In genomic region chr20:38002422-38002821, GRCh38 we compare ENCODE assay signal across 16 cellular contexts.
"Had no signal": no experiment of that assay in that cellular context is flagged by ENCODE, and none has a peak within 500 bp of the region (broad histone marks: within the 10 kb centered on the region; RNA-seq: fewer than 3 reads in every experiment).

No MANE protein-coding gene starts in this region.

- H3K27me3 Mint-ChIP-seq: brain; naive thymus-derived CD8-positive, alpha-beta T cell had no signal

- H3K27me3 ChIP-seq: esophagus squamous epithelium, neutrophil, SJSA1, tibial artery had no signal

- H3K4me1 Mint-ChIP-seq: immature natural killer cell had no signal

- H3K4me3 ChIP-seq: esophagus squamous epithelium, lower lobe of right lung, SJSA1, tibial artery had no signal

- DNase-seq: activated CD4-positive, alpha-beta T cell treated with anti-CD3 and anti-CD28 coated beads for 4 hours; activated naive CD4-positive, alpha-beta T cell; cerebellar nuclear complex; esophagus squamous epithelium; glutamatergic neuron; immature natural killer cell; lower lobe of right lung; posterior cingulate gyrus; small intestine; tibial artery had no signal

- H3K27ac ChIP-seq: esophagus squamous epithelium, lower lobe of right lung, neutrophil, tibial artery, VCaP had no signal

- FAIRE-seq: small intestine had no signal

- H3K9me3 Mint-ChIP-seq: brain; immature natural killer cell; naive thymus-derived CD8-positive, alpha-beta T cell; stimulated activated effector memory CD8-positive, alpha-beta T cell treated with anti-CD3 and anti-CD28 coated beads, Interleukin-12 subunit alpha, Interleukin-12 subunit beta, amount 100 ng/mL, for 72 hours had no signal

- H3K4me3 Mint-ChIP-seq: brain; immature natural killer cell; naive thymus-derived CD8-positive, alpha-beta T cell; stimulated activated effector memory CD8-positive, alpha-beta T cell treated with anti-CD3 and anti-CD28 coated beads, Interleukin-12 subunit alpha, Interleukin-12 subunit beta, amount 100 ng/mL, for 72 hours had no signal

- H3K27ac Mint-ChIP-seq: immature natural killer cell; stimulated activated effector memory CD8-positive, alpha-beta T cell treated with anti-CD3 and anti-CD28 coated beads, Interleukin-12 subunit alpha, Interleukin-12 subunit beta, amount 100 ng/mL, for 72 hours had no signal

- ATAC-seq: lower lobe of right lung; naive thymus-derived CD8-positive, alpha-beta T cell; stimulated activated effector memory CD8-positive, alpha-beta T cell treated with anti-CD3 and anti-CD28 coated beads, Interleukin-12 subunit alpha, Interleukin-12 subunit beta, amount 100 ng/mL, for 72 hours had no signal

- H3K9me3 ChIP-seq: esophagus squamous epithelium, lower lobe of right lung, neutrophil, SJSA1, tibial artery had no signal

- H3K4me1 ChIP-seq: esophagus squamous epithelium, lower lobe of right lung, tibial artery had no signal
